In genomic region chr3:158508481-158508880, GRCh38 we compare ENCODE assay signal across 11 cellular contexts.
"Had no signal": no experiment of that assay in that cellular context is flagged by ENCODE, and none has a peak within 500 bp of the region (broad histone marks: within the 10 kb centered on the region; RNA-seq: fewer than 3 reads in every experiment).

No MANE protein-coding gene starts in this region.

- H3K4me3 ChIP-seq: psoas muscle, right lobe of liver had no signal

- ATAC-seq: effector memory CD8-positive, alpha-beta T cell; foreskin keratinocyte; psoas muscle; right lobe of liver had no signal

- H3K9me3 Mint-ChIP-seq: effector memory CD8-positive, alpha-beta T cell had no signal

- H3K27ac ChIP-seq: foreskin keratinocyte, psoas muscle, right lobe of liver had no signal

- H3K4me3 Mint-ChIP-seq: central memory CD8-positive, alpha-beta T cell; effector memory CD8-positive, alpha-beta T cell; nephron; type B pancreatic cell had no signal

- H3K4me1 ChIP-seq: foreskin keratinocyte, psoas muscle, right lobe of liver had no signal

- H3K4me1 Mint-ChIP-seq: central memory CD8-positive, alpha-beta T cell; nephron had no signal

- H3K9me3 ChIP-seq: psoas muscle had no signal

- H3K36me3 ChIP-seq: right lobe of liver had no signal

- DNase-seq: activated CD4-positive, alpha-beta T cell treated with anti-CD3 and anti-CD28 coated beads for 4 hours; activated naive CD4-positive, alpha-beta T cell treated with Interleukin-2 at 50 U/mL for 16 hours; effector memory CD8-positive, alpha-beta T cell; foreskin keratinocyte; head of caudate nucleus; psoas muscle; right lobe of liver; stimulated activated naive CD4-positive, alpha-beta T cell had no signal

- H3K27me3 ChIP-seq: foreskin keratinocyte, right lobe of liver had no signal

- H3K36me3 Mint-ChIP-seq: type B pancreatic cell had no signal

- H3K27me3 Mint-ChIP-seq: central memory CD8-positive, alpha-beta T cell; effector memory CD8-positive, alpha-beta T cell; type B pancreatic cell had no signal

- H3K27ac Mint-ChIP-seq: effector memory CD8-positive, alpha-beta T cell; nephron; type B pancreatic cell had no signal
